In the genomic region with DNA sequence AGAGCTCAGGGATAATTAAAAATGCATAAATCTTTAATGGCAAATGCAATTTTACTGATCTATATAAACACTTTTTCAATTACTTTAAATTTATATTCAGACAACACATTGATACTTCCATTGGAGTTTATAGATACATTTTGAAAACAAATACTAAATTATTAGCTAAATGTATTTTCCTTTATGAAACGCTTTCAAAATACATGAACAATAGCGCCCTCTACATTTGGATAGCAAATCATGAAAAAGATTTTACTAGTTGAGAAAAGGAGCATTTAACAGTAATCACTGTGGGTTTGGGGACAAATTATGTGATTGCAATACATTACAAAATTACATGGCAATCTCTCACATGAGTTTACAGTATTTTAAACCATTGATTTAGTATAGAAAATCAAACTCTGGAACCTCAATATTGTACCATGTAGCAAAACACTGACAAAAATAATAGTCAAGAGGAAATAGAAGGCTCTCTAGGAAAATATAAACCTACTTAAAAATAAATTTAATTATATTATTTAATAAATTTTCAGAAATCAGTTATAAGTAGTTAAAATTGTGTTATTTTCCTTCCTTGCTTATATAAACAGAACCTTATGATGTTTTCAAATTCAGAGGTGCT, we compare ENCODE assay signal across 8 cellular contexts.
DNase-seq lines count a peak whose midpoint lies in the region; ATAC-seq, FAIRE-seq and TF ChIP-seq lines count a peak whose summit lies in the region.

No MANE protein-coding gene starts in this region.

- no peaks in the 10 kb centered on the region for H3K27me3 ChIP-seq in OCI-LY1 (ENCODE audit: insufficient read depth, low read length)

- H2AFZ ChIP-seq in OCI-LY1 (ENCODE audit: low read length): no peak overlapping the region

- H3K36me3 ChIP-seq in OCI-LY1 (ENCODE audit: insufficient read depth, low read length): no peaks in the 10 kb centered on the region

- H4K20me1 ChIP-seq in OCI-LY1 (ENCODE audit: insufficient read depth, low read length): no peaks in the 10 kb centered on the region

- H3K4me3 ChIP-seq in A549: no peak overlapping the region
- no peak overlapping the region for H3K4me3 ChIP-seq in OCI-LY1 (ENCODE audit: low read depth, low read length, poor library complexity, severe bottlenecking)

- H3K27ac ChIP-seq in A549 (no peak overlapping the region), OCI-LY1 (ENCODE audit: low read depth, low read length, poor library complexity, severe bottlenecking) (no peak overlapping the region)

- H3F3A ChIP-seq in OCI-LY1 (ENCODE audit: insufficient read depth, low read length): no peaks in the 10 kb centered on the region

- TF ChIP-seq RAD21 in A549 (conservative IDR thresholded peaks at IDR 0.05 in 1 of 2, IDR thresholded peaks at IDR 0.05 in 1 of 2): no peak; a peak in 1 of 5 replicates

- H3K4me1 ChIP-seq in A549 (no peaks in the 10 kb centered on the region), OCI-LY1 (ENCODE audit: insufficient read depth, low read length, severe bottlenecking) (no peaks in the 10 kb centered on the region)

- TF ChIP-seq CTCF in A549 (IDR thresholded peaks at IDR 0.05): peak; percentile 29; the same call in 1 of the 3 replicates
- peak; percentile 34; the same call in 1 of the 3 replicates for TF ChIP-seq CTCF in GM12872 (IDR thresholded peaks at IDR 0.05; ENCODE audit: insufficient read depth, low read depth, low read length)
- TF ChIP-seq CTCF in OCI-LY1 (IDR thresholded peaks at IDR 0.05; ENCODE audit: low read length): peak; percentile 74

- TF ChIP-seq POLR2A in A549 (IDR thresholded peaks at IDR 0.05; ENCODE audit: low read length): no peak

- H3K9me3 ChIP-seq in A549: no peaks in the 10 kb centered on the region
- no peaks in the 10 kb centered on the region for H3K9me3 ChIP-seq in OCI-LY1 (ENCODE audit: low read length)

- FAIRE-seq in A549 (lab: Jason Lieb, UNC): no peak

- POLR2A ChIA-PET in A549 (lab: Yijun Ruan, JAX): no interaction called here

- no peak for ATAC-seq in A549
- no peak for ATAC-seq in GM18520 (IDR thresholded peaks at IDR 0.05; ENCODE audit: unreplicated experiment)
- ATAC-seq in GM21423 (IDR thresholded peaks at IDR 0.05; ENCODE audit: unreplicated experiment): no peak

- CTCF ChIA-PET in A549 (lab: Yijun Ruan, JAX): no interaction called here

- no peak overlapping the region for H3K4me2 ChIP-seq in A549
- H3K4me2 ChIP-seq in OCI-LY1 (ENCODE audit: low read length): no peak overlapping the region

- no peak overlapping the region for H3K9ac ChIP-seq in OCI-LY1 (ENCODE audit: low read length)

- TF ChIP-seq EP300 in A549 (IDR thresholded peaks at IDR 0.05): no peak

- DNase-seq in A549 (ENCODE audit: low read depth in 1 of 2, low spot score in 1 of 2): peak in 1 of 2 experiments; percentile 26
- DNase-seq in fibroblast of peridontal ligament (ENCODE audit: extremely low read depth): peak; percentile 45
- no peak for DNase-seq in NCI-H1048 (lab: John Stamatoyannopoulos, UW)
- no peak for DNase-seq in GF-D8 (lab: John Stamatoyannopoulos, UW)

- no peaks in the 10 kb centered on the region for H3K9me2 ChIP-seq in OCI-LY1 (ENCODE audit: low read depth, low read length)

- 2% methylated on average over 2 of the region's 2 CpGs for WGBS in A549 (ENCODE audit: missing lambda C conversion rate)

- H3K79me2 ChIP-seq in OCI-LY1 (ENCODE audit: insufficient read depth, low read length): no peaks in the 10 kb centered on the region

TF ChIP-seq in A549, 52 proteins besides CTCF, POLR2A, EP300 and RAD21:
- TF ChIP-seq HOXA7 (CRISPR knock-in tag; IDR thresholded peaks at IDR 0.05): no peak
- no peak for TF ChIP-seq EHF (CRISPR knock-in tag; IDR thresholded peaks at IDR 0.05)
- no peak for TF ChIP-seq SMC3 (IDR thresholded peaks at IDR 0.05)
